Comparison of ENCODE assay signal across 23 cellular contexts in the genomic region with DNA sequence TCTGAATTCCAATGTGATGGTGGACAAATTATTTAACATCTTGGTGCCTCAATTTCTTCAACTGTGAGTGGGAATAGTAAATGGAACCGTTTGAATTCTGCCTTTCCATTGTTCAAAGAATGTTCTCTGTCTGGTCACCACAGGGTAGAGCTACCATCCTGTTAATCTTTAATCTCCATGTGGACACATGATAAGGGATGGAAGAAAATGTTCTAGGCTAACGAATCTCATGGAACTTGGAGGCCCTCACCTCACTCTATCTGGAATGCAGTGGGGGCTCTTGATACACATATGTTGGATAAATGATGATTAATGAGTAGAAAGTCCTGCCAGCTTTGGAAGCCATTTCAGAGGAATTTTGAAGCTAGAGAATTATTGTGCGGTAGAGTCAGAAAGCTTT.
A peak's percentile ranks its signal among the peaks of the same experiment; 100 is the strongest.
DNase-seq lines count a peak whose midpoint lies in the region; ATAC-seq, FAIRE-seq and TF ChIP-seq lines count a peak whose summit lies in the region.
"Had no signal": no experiment of that assay in that cellular context is flagged by ENCODE, and none has a peak within 500 bp of the region (broad histone marks: within the 10 kb centered on the region; RNA-seq: fewer than 3 reads in every experiment).

No MANE protein-coding gene starts in this region.

- H2AFZ ChIP-seq in HepG2 (ENCODE audit: low read length) (no peak overlapping the region), hepatocyte (no peak overlapping the region)

- ATAC-seq in HepG2, result no peak
- ATAC-seq in right lobe of liver, result peak; percentile 83 to 92 (median 88)
- no peak for ATAC-seq in GM18498 (IDR thresholded peaks at IDR 0.05; ENCODE audit: unreplicated experiment)
- ATAC-seq: A549; CD8-positive, alpha-beta T cell had no signal

- no peak overlapping the region for H3K27ac ChIP-seq in liver (ENCODE audit: low read depth in 1 of 2, low read length in 2 of 2)
- no peak overlapping the region for H3K27ac ChIP-seq in HepG2 (ENCODE audit: extremely low read length, insufficient read depth, low read length)
- peak overlapping the region; percentile 54 for H3K27ac ChIP-seq in hepatocyte
- peak overlapping the region in 2 of 3 donors; percentile 31 to 74 for H3K27ac ChIP-seq in right lobe of liver
- H3K27ac ChIP-seq in colonic mucosa, result no peak overlapping the region
- H3K27ac ChIP-seq: 22Rv1; A549; BLaER1 treated with 17β-estradiol and CSF1 and Interleukin-3, amounts not matched to agents 10 nM and 100 nM; C4-2B had no signal

- no peak for FAIRE-seq in HepG2 (lab: Jason Lieb, UNC)
- FAIRE-seq: A549, D721Med, G401.6, GM12891, GM18507 had no signal

- H3K4me1 ChIP-seq in liver (ENCODE audit: control insufficient read depth in 4 of 4, insufficient read depth in 4 of 4, low read length in 3 of 4), result peaks cover 4 to 18% (median 10%) of the 10 kb centered on the region in 4 donors
- peaks cover 9% of the 10 kb centered on the region; the same call in 1 of the 2 replicates for H3K4me1 ChIP-seq in HepG2 (ENCODE audit: insufficient read depth, low read length)
- peaks cover 24% of the 10 kb centered on the region for H3K4me1 ChIP-seq in hepatocyte (ENCODE audit: insufficient read depth)
- H3K4me1 ChIP-seq in right lobe of liver, result peaks cover 0 to 22% (median 8%) of the 10 kb centered on the region in 4 donors
- H3K4me1 ChIP-seq in colonic mucosa, result no peaks in the 10 kb centered on the region
- H3K4me1 ChIP-seq: A549; BLaER1 treated with 17β-estradiol and CSF1 and Interleukin-3, amounts not matched to agents 10 nM and 100 nM had no signal

- BruUV-seq in HepG2 (replicated peaks; lab: Mats Ljungman, UMichigan), result no TSS peak

- POLR2A ChIA-PET in HepG2 (lab: Yijun Ruan, JAX), result no interaction called here

- CTCF ChIA-PET in HepG2 (lab: Yijun Ruan, JAX; ENCODE audit: low intra/inter-chr PET ratio, low total read pairs), result no interaction called here

- H3K9me3 ChIP-seq in liver (ENCODE audit: control insufficient read depth in 4 of 4, low read length in 3 of 4) (peaks cover 0 to 6% (median 0%) of the 10 kb centered on the region in 4 donors), HepG2 (ENCODE audit: low read length) (no peaks in the 10 kb centered on the region), hepatocyte (ENCODE audit: low read depth) (no peaks in the 10 kb centered on the region), right lobe of liver (no peaks in the 10 kb centered on the region), colonic mucosa (no peaks in the 10 kb centered on the region)

- TF ChIP-seq EP300 in HepG2 (IDR thresholded peaks at IDR 0.05; ENCODE audit: low read depth in 2 of 2, low read length in 2 of 2), result no peak
- no peak for TF ChIP-seq EP300 in HepG2 (CRISPR knock-in tag; IDR thresholded peaks at IDR 0.05; ENCODE audit: borderline replicate concordance)

- TF ChIP-seq POLR2A in HepG2 (IDR thresholded peaks at IDR 0.05; ENCODE audit: insufficient read depth in 1 of 2, low read depth in 2 of 2, low read length in 2 of 2) (no peak), right lobe of liver (IDR thresholded peaks at IDR 0.05) (no peak)

- WGBS in liver, result 52% methylated on average over 3 of the region's 3 CpGs
- 27% methylated on average over 3 of the region's 3 CpGs for WGBS in HepG2 (ENCODE audit: low lambda C conversion rate)
- 61% methylated on average over 3 of the region's 3 CpGs for WGBS in hepatocyte (ENCODE audit: low lambda C conversion rate, missing lambda C conversion rate)
- WGBS in right lobe of liver (ENCODE audit: insufficient coverage, low coverage, low lambda C conversion rate, missing lambda C conversion rate), result 41% methylated on average over 3 of the region's 3 CpGs

- no peaks in the 10 kb centered on the region for H3K79me2 ChIP-seq in HepG2 (ENCODE audit: insufficient read depth, low read length)
- H3K79me2 ChIP-seq in hepatocyte, result no peaks in the 10 kb centered on the region

- H3K9me2 ChIP-seq in hepatocyte (replicated peaks; ENCODE audit: insufficient read depth), result no peaks in the 10 kb centered on the region

- H4K20me1 ChIP-seq in HepG2 (ENCODE audit: insufficient read depth, low read length) (no peaks in the 10 kb centered on the region), hepatocyte (ENCODE audit: insufficient read depth, poor library complexity, severe bottlenecking) (no peaks in the 10 kb centered on the region)
- H4K20me1 ChIP-seq: BLaER1 treated with 17β-estradiol and CSF1 and Interleukin-3, amounts not matched to agents 10 nM and 100 nM had no signal

- no peak overlapping the region for H3K4me3 ChIP-seq in liver (ENCODE audit: low read depth in 1 of 3, low read length in 3 of 3)
- H3K4me3 ChIP-seq in HepG2 (replicated peaks in 1 of 3; ENCODE audit: insufficient read depth in 1 of 3, low read depth in 2 of 3, low read length in 3 of 3), result no peak overlapping the region
- no peak overlapping the region for H3K4me3 ChIP-seq in hepatocyte
- no peak overlapping the region for H3K4me3 ChIP-seq in right lobe of liver
- H3K4me3 ChIP-seq in colonic mucosa, result no peak overlapping the region
- H3K4me3 ChIP-seq: A549; BLaER1 treated with 17β-estradiol and CSF1 and Interleukin-3, amounts not matched to agents 10 nM and 100 nM had no signal

- H3K36me3 ChIP-seq in liver (ENCODE audit: control insufficient read depth in 4 of 4, insufficient read depth in 3 of 4, low read depth in 1 of 4, low read length in 3 of 4), result no peaks in the 10 kb centered on the region
- H3K36me3 ChIP-seq in HepG2 (replicated peaks in 1 of 2; ENCODE audit: control insufficient read depth in 1 of 2, insufficient read depth in 2 of 2, low read length in 2 of 2), result no peaks in the 10 kb centered on the region
- no peaks in the 10 kb centered on the region for H3K36me3 ChIP-seq in hepatocyte (replicated peaks; ENCODE audit: insufficient read depth, low read depth)
- H3K36me3 ChIP-seq in right lobe of liver, result no peaks in the 10 kb centered on the region
- no peaks in the 10 kb centered on the region for H3K36me3 ChIP-seq in colonic mucosa
- H3K36me3 ChIP-seq: BLaER1 treated with 17β-estradiol and CSF1 and Interleukin-3, amounts not matched to agents 10 nM and 100 nM had no signal

- no peak overlapping the region for H3K4me2 ChIP-seq in HepG2 (ENCODE audit: low read depth, low read length)
- peak overlapping the region; percentile 5 for H3K4me2 ChIP-seq in hepatocyte
- H3K4me2 ChIP-seq: A549; BLaER1 treated with 17β-estradiol and CSF1 and Interleukin-3, amounts not matched to agents 10 nM and 100 nM had no signal

- H3K9ac ChIP-seq in liver (ENCODE audit: low read depth in 1 of 2, low read length in 2 of 2), result no peak overlapping the region
- no peak overlapping the region for H3K9ac ChIP-seq in HepG2 (ENCODE audit: insufficient read depth, low read depth, low read length)
- no peak overlapping the region for H3K9ac ChIP-seq in colonic mucosa (ENCODE audit: low read depth in 2 of 2, low read length in 2 of 2)
- H3K9ac ChIP-seq: BLaER1 treated with 17β-estradiol and CSF1 and Interleukin-3, amounts not matched to agents 10 nM and 100 nM had no signal

- H3K27me3 ChIP-seq in liver (ENCODE audit: control insufficient read depth in 4 of 4, insufficient read depth in 4 of 4, low read length in 3 of 4), result no peaks in the 10 kb centered on the region
- H3K27me3 ChIP-seq in HepG2 (ENCODE audit: control insufficient read depth in 1 of 2, insufficient read depth in 2 of 2, low read length in 2 of 2), result no peaks in the 10 kb centered on the region; a peak in 1 of 5 replicates
- H3K27me3 ChIP-seq in hepatocyte, result no peaks in the 10 kb centered on the region
- no peaks in the 10 kb centered on the region for H3K27me3 ChIP-seq in right lobe of liver
- no peaks in the 10 kb centered on the region for H3K27me3 ChIP-seq in colonic mucosa
- H3K27me3 ChIP-seq: BLaER1 treated with 17β-estradiol and CSF1 and Interleukin-3, amounts not matched to agents 10 nM and 100 nM had no signal

- intact Hi-C loops in HepG2 (cut with micrococcal nuclease; ENCODE audit: unreplicated experiment), result no loop called here
- intact Hi-C loops in right lobe of liver (cut with DNase I), result no loop called here
- intact Hi-C loops in colonic mucosa (cut with DNase I), result no loop called here

- DNase-seq in HepG2 (ENCODE audit: low spot score) (no peak), hepatocyte (ENCODE audit: low spot score) (no peak), right lobe of liver (no peak), renal cortical epithelial cell (ENCODE audit: low read depth) (peak; percentile 7), colonic mucosa (no peak)
- DNase-seq in stimulated activated CD4-positive, alpha-beta T cell treated with anti-CD3 and anti-CD28 coated beads, Interleukin-12 subunit alpha, Interleukin-12 subunit beta, amount 100 ng/mL, for 4 hours, result no peak
- DNase-seq: AML-193; Caco-2; Calu3; CD4-positive, alpha-beta T cell; CD8-positive, alpha-beta T cell; DMS79 treated with DMSO at 0.1 percent for 48 hours; GF-D8 had no signal

- in situ Hi-C loops in HepG2 (cut with HindIII; ENCODE audit: extremely low pct_ligation_motif_present, low pct_unique_long_range_greater_than_20kb), result no loop called here

- peak in 1 of 2 donors; percentile 9 for TF ChIP-seq RAD21 in liver (IDR thresholded peaks at IDR 0.05)
- TF ChIP-seq RAD21 in HepG2 (CRISPR knock-in tag; IDR thresholded peaks at IDR 0.05), result no peak

- TF ChIP-seq CTCF in liver (IDR thresholded peaks at IDR 0.05; ENCODE audit: low read depth, low read length, missing input control), result no peak
- no peak for TF ChIP-seq CTCF in HepG2 (CRISPR knock-in tag; IDR thresholded peaks at IDR 0.05)
- no peak for TF ChIP-seq CTCF in hepatocyte (IDR thresholded peaks at IDR 0.05; ENCODE audit: poor library complexity)
- peak in 1 of 4 donors; percentile 3 for TF ChIP-seq CTCF in right lobe of liver (IDR thresholded peaks at IDR 0.05)
- TF ChIP-seq CTCF in colonic mucosa (IDR thresholded peaks at IDR 0.05), result no peak

TF ChIP-seq in liver, 16 proteins besides CTCF, POLR2A, EP300 and RAD21 (continues in another document):
- TF ChIP-seq RXRA (IDR thresholded peaks at IDR 0.05) (peak in 1 of 2 donors; percentile 45), SP1 (IDR thresholded peaks at IDR 0.05) (peak; percentile 48), YY1 (IDR thresholded peaks at IDR 0.05) (peak; percentile 70)
- TF ChIP-seq, protein P1, sequence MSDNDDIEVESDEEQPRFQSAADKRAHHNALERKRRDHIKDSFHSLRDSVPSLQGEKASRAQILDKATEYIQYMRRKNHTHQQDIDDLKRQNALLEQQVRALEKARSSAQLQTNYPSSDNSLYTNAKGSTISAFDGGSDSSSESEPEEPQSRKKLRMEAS (IDR thresholded peaks at IDR 0.05), result no peak

TF ChIP-seq in HepG2, 621 proteins besides CTCF, POLR2A, EP300 and RAD21 (continues in another document):
- no peak for TF ChIP-seq REL (CRISPR knock-in tag; conservative IDR thresholded peaks at IDR 0.05)
- TF ChIP-seq CCAR2 (optimal IDR thresholded peaks at IDR 0.05; ENCODE audit: low read depth, low read length), result no peak

Comparison
In these comparisons a context has a peak if more than half of its experiments do, and no peak if none do; other contexts are left out.
1. H3K27ac ChIP-seq: peak in hepatocyte (single experiment) and right lobe of liver (2 of 3); none in liver (0 of 2), HepG2 (single experiment) and colonic mucosa (single experiment).
2. ATAC-seq: peak in right lobe of liver (4 of 4); none in HepG2 (single experiment) and GM18498 (single experiment).